ENCODE assay signal across 8 cellular contexts in genomic region chr2:177391822-177392372, GRCh38. TPM values are rescaled to one million over a fixed set of nuclear protein-coding genes. Genes with fewer than 3 reads are reported as not detected.
DNase-seq lines count a peak whose midpoint lies in the region; ATAC-seq and TF ChIP-seq lines count a peak whose summit lies in the region.

No MANE protein-coding gene starts in this region.

- intact Hi-C loops in left lung (cut with DNase I) = no loop called here
- intact Hi-C loops in thyroid gland (cut with DNase I) = no loop called here

- H3K4me1 ChIP-seq in left lung (peaks cover 6 to 47% of the 10 kb centered on the region in 2 donors), thyroid gland (peaks cover 10 to 13% of the 10 kb centered on the region in 2 donors), foreskin keratinocyte (no peaks in the 10 kb centered on the region)

- POLR2A ChIA-PET in activated CD4-positive, alpha-beta T cell treated with anti-CD3 and anti-CD28 coated beads, Interleukin-2, amount 10 ng/mL, durations not matched to agents 7 days and 5 days (lab: Charles Lee) = interaction anchor here (0.9 kb wide), 1 partner anchor 13 kb away, joined by 3 read pairs; no protein-coding TSS in a partner anchor

- H3K4me1 Mint-ChIP-seq in activated CD4-positive, alpha-beta T cell treated with anti-CD3 and anti-CD28 coated beads, Interleukin-2, amount 10 ng/mL, durations not matched to agents 7 days and 5 days = peaks cover 53% of the 10 kb centered on the region
- peaks cover 54% of the 10 kb centered on the region for H3K4me1 Mint-ChIP-seq in activated naive CD8-positive, alpha-beta T cell (ENCODE audit: low read depth)

- H3K27ac Mint-ChIP-seq in activated CD4-positive, alpha-beta T cell treated with anti-CD3 and anti-CD28 coated beads, Interleukin-2, amount 10 ng/mL, durations not matched to agents 7 days and 5 days = peak overlapping the region; percentile 93
- peak overlapping the region; percentile 96 for H3K27ac Mint-ChIP-seq in activated naive CD8-positive, alpha-beta T cell

- H3K27me3 ChIP-seq in left lung (no peaks in the 10 kb centered on the region), thyroid gland (no peaks in the 10 kb centered on the region), foreskin keratinocyte (no peaks in the 10 kb centered on the region)

- peak overlapping the region; percentile 87 to 93 for H3K4me3 ChIP-seq in left lung
- peak overlapping the region in 2 of 3 donors; percentile 68 to 86 for H3K4me3 ChIP-seq in thyroid gland (replicated peaks in 1 of 3)

- 65 to 72% methylated on average over 4 of the region's 4 CpGs for WGBS in thyroid gland, 2 donors

- TF ChIP-seq POLR2A in thyroid gland (IDR thresholded peaks at IDR 0.05) = no peak

- ATAC-seq in left lung (no peak), foreskin keratinocyte (no peak)

- peaks cover 24% of the 10 kb centered on the region for H3K36me3 Mint-ChIP-seq in activated CD4-positive, alpha-beta T cell treated with anti-CD3 and anti-CD28 coated beads, Interleukin-2, amount 10 ng/mL, durations not matched to agents 7 days and 5 days (ENCODE audit: low read depth)
- peaks cover 9% of the 10 kb centered on the region for H3K36me3 Mint-ChIP-seq in activated naive CD8-positive, alpha-beta T cell

- H3K36me3 ChIP-seq in left lung (no peaks in the 10 kb centered on the region), thyroid gland (no peaks in the 10 kb centered on the region)

- no peaks in the 10 kb centered on the region for H3K27me3 Mint-ChIP-seq in activated CD4-positive, alpha-beta T cell treated with anti-CD3 and anti-CD28 coated beads, Interleukin-2, amount 10 ng/mL, durations not matched to agents 7 days and 5 days
- no peaks in the 10 kb centered on the region for H3K27me3 Mint-ChIP-seq in activated naive CD8-positive, alpha-beta T cell

- peak overlapping the region; percentile 97 for H3K4me3 Mint-ChIP-seq in activated CD4-positive, alpha-beta T cell treated with anti-CD3 and anti-CD28 coated beads, Interleukin-2, amount 10 ng/mL, durations not matched to agents 7 days and 5 days
- H3K4me3 Mint-ChIP-seq in activated naive CD8-positive, alpha-beta T cell = peak overlapping the region; percentile 97

- peak overlapping the region in 1 of 2 donors; percentile 88 for H3K27ac ChIP-seq in left lung
- peak overlapping the region in 2 of 3 donors; percentile 51 to 80 for H3K27ac ChIP-seq in thyroid gland
- H3K27ac ChIP-seq in foreskin keratinocyte = no peak overlapping the region

- H3K9me3 ChIP-seq in left lung = no peaks in the 10 kb centered on the region
- no peaks in the 10 kb centered on the region for H3K9me3 ChIP-seq in thyroid gland

- TF ChIP-seq CTCF in left lung (IDR thresholded peaks at IDR 0.05) = no peak
- TF ChIP-seq CTCF in thyroid gland (IDR thresholded peaks at IDR 0.05) = no peak
- no peak for TF ChIP-seq CTCF in foreskin keratinocyte (conservative IDR thresholded peaks at IDR 0.05)

- H3K9me3 Mint-ChIP-seq in activated CD4-positive, alpha-beta T cell treated with anti-CD3 and anti-CD28 coated beads, Interleukin-2, amount 10 ng/mL, durations not matched to agents 7 days and 5 days = no peaks in the 10 kb centered on the region
- no peaks in the 10 kb centered on the region for H3K9me3 Mint-ChIP-seq in activated naive CD8-positive, alpha-beta T cell (ENCODE audit: low read depth)

- DNase-seq in activated CD4-positive, alpha-beta T cell treated with anti-CD3 and anti-CD28 coated beads, Interleukin-2, amount 10 ng/mL, durations not matched to agents 7 days and 5 days = no peak
- no peak for DNase-seq in activated CD4-positive, alpha-beta T cell treated with anti-CD3 and anti-CD28 coated beads for 1 hour
- DNase-seq in left lung (no peak), thyroid gland (no peak), NCI-H1105 (lab: John Stamatoyannopoulos, UW) (no peak), ureter (ENCODE audit: low spot score) (no peak), foreskin keratinocyte (no peak)

- CTCF ChIA-PET in activated CD4-positive, alpha-beta T cell treated with anti-CD3 and anti-CD28 coated beads, Interleukin-2, amount 10 ng/mL, durations not matched to agents 7 days and 5 days (lab: Charles Lee) = interaction anchor here (0.6 to 2.5 kb wide), 8 partner anchors 8 to 227 kb away, joined by 3 to 8 read pairs (median 4); no protein-coding TSS in a partner anchor

RNA-seq across cellular contexts. Expression of gene AGPS, which starts 0.7 kb away (rescaled TPM):
- 10 to 100 TPM; 61.2 to 61.3 TPM for total RNA-seq in activated CD4-positive, alpha-beta T cell treated with anti-CD3 and anti-CD28 coated beads, Interleukin-2, amount 10 ng/mL, durations not matched to agents 7 days and 5 days
- total RNA-seq in left lung (10 to 100 TPM; 41.6 to 50.2 TPM), thyroid gland (10 to 100 TPM; 23.1 to 38.8 (median 24.7) TPM), ureter (38.7 TPM), foreskin keratinocyte (32.2 and 35.7 TPM in 2 replicates)
- 6.5 and 8.2 TPM in 2 replicates for polyA plus RNA-seq in foreskin keratinocyte
